In genomic region chr7:151632750-151633515, GRCh38 we compare ENCODE assay signal across 8 cellular contexts.
DNase-seq lines count a peak whose midpoint lies in the region; ATAC-seq, FAIRE-seq and TF ChIP-seq lines count a peak whose summit lies in the region.

No MANE protein-coding gene starts in this region.

- H3K36me3 ChIP-seq in OCI-LY3 (replicated peaks; ENCODE audit: low read depth, low read length) (no peaks in the 10 kb centered on the region), ovary (no peaks in the 10 kb centered on the region), transverse colon (no peaks in the 10 kb centered on the region)

- H3K4me1 ChIP-seq in OCI-LY3 (ENCODE audit: low read length) (peaks cover 14% of the 10 kb centered on the region), ovary (ENCODE audit: insufficient read depth) (peaks cover 3% of the 10 kb centered on the region), transverse colon (peaks cover 3 to 31% (median 9%) of the 10 kb centered on the region in 4 donors)

- intact Hi-C loops in ovary (cut with DNase I) (loop anchor here in 2 of 4 donors (5.0 to 10.0 kb wide), 4 partner anchors 89 to 176 kb away; partner anchors contain the start of gene RHEB (in 1 of the 2)), transverse colon (cut with DNase I; ENCODE audit: low total_unique reads) (no loop called here)

- no peaks in the 10 kb centered on the region for H4K20me1 ChIP-seq in OCI-LY3 (ENCODE audit: insufficient read depth, low read length)

- TF ChIP-seq POLR2A in ovary (IDR thresholded peaks at IDR 0.05) (no peak), transverse colon (IDR thresholded peaks at IDR 0.05) (peak; percentile 54)

- no peaks in the 10 kb centered on the region for H3K9me3 ChIP-seq in OCI-LY3 (ENCODE audit: insufficient read depth, low read length)
- H3K9me3 ChIP-seq in ovary: no peaks in the 10 kb centered on the region
- H3K9me3 ChIP-seq in transverse colon: no peaks in the 10 kb centered on the region

- peak overlapping the region; percentile 82 for H3K4me2 ChIP-seq in OCI-LY3 (ENCODE audit: low read length)

- ATAC-seq in GM18498 (IDR thresholded peaks at IDR 0.05; ENCODE audit: unreplicated experiment): peak; percentile 59
- ATAC-seq in HG02642 (IDR thresholded peaks at IDR 0.05; ENCODE audit: poor library complexity, unreplicated experiment): peak; percentile 50

- no peak overlapping the region for H2AFZ ChIP-seq in OCI-LY3 (ENCODE audit: low read depth, low read length)

- H3K27me3 ChIP-seq in OCI-LY3 (ENCODE audit: low read depth, low read length) (peaks cover 26% of the 10 kb centered on the region), ovary (no peaks in the 10 kb centered on the region), transverse colon (no peaks in the 10 kb centered on the region)

- no peak for TF ChIP-seq EP300 in ovary (IDR thresholded peaks at IDR 0.05)
- TF ChIP-seq EP300 in transverse colon (IDR thresholded peaks at IDR 0.05; ENCODE audit: low read depth): no peak

- H3K27ac ChIP-seq in OCI-LY3 (ENCODE audit: low read length) (no peak overlapping the region), ovary (peak overlapping the region; percentile 31 to 82), transverse colon (peak overlapping the region; percentile 91 to 95 (median 94))

- FAIRE-seq in RCC 7860 (lab: Jason Lieb, UNC): no peak

- TF ChIP-seq CTCF in OCI-LY3 (IDR thresholded peaks at IDR 0.05; ENCODE audit: low read depth, low read length) (no peak), ovary (IDR thresholded peaks at IDR 0.05) (no peak), transverse colon (IDR thresholded peaks at IDR 0.05) (peak in 1 of 5 experiments; percentile 7)

- H3K79me2 ChIP-seq in OCI-LY3 (ENCODE audit: low read length): no peaks in the 10 kb centered on the region

- 22 to 25% (median 25%) methylated on average over 28 of the region's 28 CpGs for WGBS in ovary, 3 donors
- 13 to 16% methylated on average over 5 to 28 of the region's 28 CpGs for WGBS in transverse colon (ENCODE audit: low coverage in 1 of 2), 2 donors

- H3K9ac ChIP-seq in OCI-LY3 (ENCODE audit: low read length): no peak overlapping the region

- H3K4me3 ChIP-seq in OCI-LY3 (ENCODE audit: low read length): peak overlapping the region; percentile 75
- H3K4me3 ChIP-seq in ovary: peak overlapping the region; percentile 76
- peak overlapping the region; percentile 20 to 92 (median 76) for H3K4me3 ChIP-seq in transverse colon

- in situ Hi-C loops in transverse colon (cut with MboI; ENCODE audit: low pct_ligation_motif_present in 1 of 4, low pct_unique_long_range_greater_than_20kb in 1 of 4, low sequenced_read_pairs in 3 of 4): loop anchor here in 1 of 4 donors (25.0 kb wide), 1 partner anchor 104 kb away; no protein-coding TSS in a partner anchor

- DNase-seq in activated effector memory CD4-positive, alpha-beta T cell treated with anti-CD3 and anti-CD28 coated beads, Interleukin-2, amount 50 U/mL, for 16 hours: peak; percentile 85
- peak; percentile 40 for DNase-seq in germinal center (ENCODE audit: low spot score)
- peak; percentile 36 to 63 (median 42) for DNase-seq in ovary
- DNase-seq in transverse colon: peak; percentile 66
- DNase-seq in RCC 7860 (ENCODE audit: low spot score): no peak
